ENCODE assay signal across 29 cellular contexts in genomic region chr10:52110576-52110975, GRCh38.
"Had no signal": no experiment of that assay in that cellular context is flagged by ENCODE, and none has a peak within 500 bp of the region (broad histone marks: within the 10 kb centered on the region; RNA-seq: fewer than 3 reads in every experiment).

No MANE protein-coding gene starts in this region.

- H3K4me3 Mint-ChIP-seq: naive thymus-derived CD8-positive, alpha-beta T cell; natural killer cell treated with Interleukin-12 subunit alpha and Interleukin-12 subunit beta and Interleukin-15 and Interleukin-18, amount 100 ng/mL, for 72 hours; nephron progenitor cell; neural crest cell; stimulated activated effector memory CD8-positive, alpha-beta T cell treated with anti-CD3 and anti-CD28 coated beads, Interleukin-12 subunit alpha, Interleukin-12 subunit beta, amount 100 ng/mL, for 72 hours; stimulated activated naive B cell treated with anti-CD40 and anti-IgM and Interleukin-4, amounts not matched to agents 10 μg/mL and 1 μg/mL and 100 μg/mL, for 72 hours; stimulated activated naive CD8-positive, alpha-beta T cell treated with anti-CD3 and anti-CD28 coated beads, Interleukin-15, Interleukin-2, amounts not matched to agents 100 ng/mL and 50 ng/mL, for 24 hours had no signal

- H3K27me3 ChIP-seq: neutrophil, pancreas, right lobe of liver, sigmoid colon, spleen, stomach, thyroid gland, tibial nerve, upper lobe of left lung, vagina had no signal

- H3K4me2 ChIP-seq: smooth muscle cell had no signal

- H3K36me3 Mint-ChIP-seq: naive thymus-derived CD8-positive, alpha-beta T cell; natural killer cell treated with Interleukin-12 subunit alpha and Interleukin-12 subunit beta and Interleukin-15 and Interleukin-18, amount 100 ng/mL, for 72 hours; stimulated activated effector memory CD8-positive, alpha-beta T cell treated with anti-CD3 and anti-CD28 coated beads, Interleukin-12 subunit alpha, Interleukin-12 subunit beta, amount 100 ng/mL, for 72 hours; stimulated activated naive B cell treated with anti-CD40 and anti-IgM and Interleukin-4, amounts not matched to agents 10 μg/mL and 1 μg/mL and 100 μg/mL, for 72 hours had no signal

- H3K4me1 Mint-ChIP-seq: naive thymus-derived CD8-positive, alpha-beta T cell; stimulated activated effector memory CD8-positive, alpha-beta T cell treated with anti-CD3 and anti-CD28 coated beads, Interleukin-12 subunit alpha, Interleukin-12 subunit beta, amount 100 ng/mL, for 72 hours; stimulated activated naive B cell treated with anti-CD40 and anti-IgM and Interleukin-4, amounts not matched to agents 10 μg/mL and 1 μg/mL and 100 μg/mL, for 72 hours had no signal

- H3K9me3 ChIP-seq: neutrophil, pancreas, prostate gland, right lobe of liver, sigmoid colon, spleen, stomach, thoracic aorta, thyroid gland, tibial nerve, upper lobe of left lung, vagina had no signal

- H3K4me1 ChIP-seq: pancreas, prostate gland, right lobe of liver, sigmoid colon, spleen, stomach, thyroid gland, tibial nerve, upper lobe of left lung, vagina had no signal

- DNase-seq: naive thymus-derived CD8-positive, alpha-beta T cell; nephron progenitor cell; nucleus accumbens; right cardiac atrium; right lobe of liver; sigmoid colon; spleen; stimulated activated CD4-positive, alpha-beta T cell treated with anti-CD3 and anti-CD28 coated beads, Interleukin-12 subunit alpha, Interleukin-12 subunit beta, amount 100 ng/mL, for 4 hours; stimulated activated CD4-positive, alpha-beta T cell treated with anti-CD3 and anti-CD28 coated beads, Interleukin-1b, Interleukin-23, amount 100 ng/mL, for 48 hours; stimulated activated CD4-positive, alpha-beta T cell treated with anti-CD3 and anti-CD28 coated beads, Interleukin-4, amount 100 ng/mL, for 1 hour; stimulated activated CD4-positive, alpha-beta T cell treated with anti-CD3 and anti-CD28 coated beads, Interleukin-4, amount 100 ng/mL, for 4 hours; stimulated activated naive B cell treated with anti-CD40 and anti-IgM and Interleukin-4, amounts not matched to agents 10 μg/mL and 1 μg/mL and 100 μg/mL, for 72 hours; stimulated activated naive CD4-positive, alpha-beta T cell treated with Interleukin-2 at 50 U/mL for 16 hours; stomach; thyroid gland had no signal

- FAIRE-seq: pancreas, urothelium cell line had no signal

- ATAC-seq: naive thymus-derived CD8-positive, alpha-beta T cell; natural killer cell treated with Interleukin-12 subunit alpha and Interleukin-12 subunit beta and Interleukin-15 and Interleukin-18, amount 100 ng/mL, for 72 hours; pancreas; right cardiac atrium; right lobe of liver; stimulated activated effector memory CD8-positive, alpha-beta T cell treated with anti-CD3 and anti-CD28 coated beads, Interleukin-12 subunit alpha, Interleukin-12 subunit beta, amount 100 ng/mL, for 72 hours; stimulated activated naive B cell treated with anti-CD40 and anti-IgM and Interleukin-4, amounts not matched to agents 10 μg/mL and 1 μg/mL and 100 μg/mL, for 72 hours had no signal

- H3K27me3 Mint-ChIP-seq: naive thymus-derived CD8-positive, alpha-beta T cell; natural killer cell treated with Interleukin-12 subunit alpha and Interleukin-12 subunit beta and Interleukin-15 and Interleukin-18, amount 100 ng/mL, for 72 hours; stimulated activated naive B cell treated with anti-CD40 and anti-IgM and Interleukin-4, amounts not matched to agents 10 μg/mL and 1 μg/mL and 100 μg/mL, for 72 hours; stimulated activated naive CD8-positive, alpha-beta T cell treated with anti-CD3 and anti-CD28 coated beads, Interleukin-15, Interleukin-2, amounts not matched to agents 100 ng/mL and 50 ng/mL, for 24 hours had no signal

- H3K4me3 ChIP-seq: pancreas, prostate gland, right lobe of liver, sigmoid colon, skin epidermis, smooth muscle cell, spleen, stomach, thoracic aorta, thyroid gland, tibial nerve, upper lobe of left lung, vagina had no signal

- H3K27ac Mint-ChIP-seq: naive thymus-derived CD8-positive, alpha-beta T cell; natural killer cell treated with Interleukin-12 subunit alpha and Interleukin-12 subunit beta and Interleukin-15 and Interleukin-18, amount 100 ng/mL, for 72 hours; stimulated activated effector memory CD8-positive, alpha-beta T cell treated with anti-CD3 and anti-CD28 coated beads, Interleukin-12 subunit alpha, Interleukin-12 subunit beta, amount 100 ng/mL, for 72 hours; stimulated activated naive B cell treated with anti-CD40 and anti-IgM and Interleukin-4, amounts not matched to agents 10 μg/mL and 1 μg/mL and 100 μg/mL, for 72 hours; stimulated activated naive CD8-positive, alpha-beta T cell treated with anti-CD3 and anti-CD28 coated beads, Interleukin-15, Interleukin-2, amounts not matched to agents 100 ng/mL and 50 ng/mL, for 24 hours had no signal

- H3K9me3 Mint-ChIP-seq: natural killer cell treated with Interleukin-12 subunit alpha and Interleukin-12 subunit beta and Interleukin-15 and Interleukin-18, amount 100 ng/mL, for 72 hours; nephron progenitor cell; neural crest cell had no signal

- H3K27ac ChIP-seq: neutrophil, pancreas, prostate gland, right lobe of liver, sigmoid colon, skin epidermis, spleen, stomach, thyroid gland, tibial nerve, upper lobe of left lung, vagina had no signal

- H3K36me3 ChIP-seq: neutrophil, pancreas, prostate gland, right lobe of liver, sigmoid colon, spleen, stomach, thoracic aorta, thyroid gland, tibial nerve, upper lobe of left lung, vagina had no signal
